Comparison of ENCODE assay signal across 1 cellular context in the genomic region with DNA sequence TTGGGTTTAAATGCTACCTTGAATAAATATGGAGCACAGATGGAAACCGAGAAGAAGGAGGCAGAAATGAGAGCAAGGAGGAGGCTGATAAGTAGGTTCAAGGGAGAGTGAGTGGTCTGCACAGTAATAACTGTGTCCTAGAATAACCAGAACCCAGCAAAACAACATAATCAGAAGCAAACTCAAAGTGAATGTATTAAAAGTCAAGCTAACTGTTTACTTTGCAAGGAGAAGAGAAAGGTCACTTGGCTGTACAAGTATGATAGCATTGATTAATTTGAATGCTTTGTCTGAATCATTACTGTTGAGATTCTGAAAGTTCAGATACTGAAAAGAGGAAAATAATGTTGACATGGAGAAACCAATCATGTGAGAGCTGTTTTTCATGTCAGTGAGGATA.
TF ChIP-seq lines count a peak whose summit lies in the region.

No MANE protein-coding gene starts in this region.

TF ChIP-seq in GM12878, 131 proteins besides CTCF, POLR2A, EP300 and RAD21:
- TF ChIP-seq REST (IDR thresholded peaks at IDR 0.05; ENCODE audit: low read depth, low read length): no peak
